ENCODE assay signal across 23 cellular contexts in genomic region chrX:130204647-130205046, GRCh38. TPM values are rescaled to one million over a fixed set of nuclear protein-coding genes. Genes with fewer than 3 reads are reported as not detected.
"Had no signal": no experiment of that assay in that cellular context is flagged by ENCODE, and none has a peak within 500 bp of the region (broad histone marks: within the 10 kb centered on the region; RNA-seq: fewer than 3 reads in every experiment).

No MANE protein-coding gene starts in this region.

- ATAC-seq: gastrocnemius medialis, heart right ventricle, left lung, left ventricle myocardium superior, lower lobe of right lung, mucosa of descending colon had no signal

- H3K4me3 ChIP-seq: coronary artery, dorsolateral prefrontal cortex, esophagus muscularis mucosa, gastrocnemius medialis, heart right ventricle, left lung, lower lobe of right lung, mucosa of descending colon had no signal

- H3K27ac ChIP-seq: coronary artery, dorsolateral prefrontal cortex, esophagus muscularis mucosa, gastrocnemius medialis, heart right ventricle, left lung, lower lobe of right lung had no signal

- H3K4me1 ChIP-seq: esophagus muscularis mucosa, gastrocnemius medialis, heart right ventricle, left lung, lower lobe of right lung had no signal

- H3K27me3 ChIP-seq: esophagus muscularis mucosa, gastrocnemius medialis, heart right ventricle, left lung had no signal

- H3K36me3 ChIP-seq: gastrocnemius medialis, left lung had no signal

- DNase-seq: dermis blood vessel endothelial cell; dorsolateral prefrontal cortex; effector CD4-positive, alpha-beta T cell; effector memory CD4-positive, alpha-beta T cell; foreskin fibroblast; foreskin melanocyte; gastrocnemius medialis; glutamatergic neuron; head of caudate nucleus; heart right ventricle; hippocampal formation; kidney; kidney glomerular epithelial cell; left lung; left ventricle myocardium superior; lower lobe of right lung; mesenchymal stem cell; mucosa of descending colon; naive B cell had no signal

- H3K9me3 ChIP-seq: esophagus muscularis mucosa, gastrocnemius medialis, heart right ventricle, left lung, lower lobe of right lung, mucosa of descending colon had no signal

- FAIRE-seq: endothelial cell of umbilical vein, islet of Langerhans, kidney had no signal

RNA-seq across cellular contexts. Expression of gene RAB33A, which starts 32.9 kb away (rescaled TPM):
- total RNA-seq: gastrocnemius medialis had no signal
